Comparison of ENCODE assay signal across 1 cellular context in genomic region chr12:50419112-50419909, GRCh38.
TF ChIP-seq lines count a peak whose summit lies in the region.

No MANE protein-coding gene starts in this region.

TF ChIP-seq in HepG2, 621 proteins besides CTCF, POLR2A, EP300 and RAD21:
- TF ChIP-seq ZNF282 (IDR thresholded peaks at IDR 0.05; ENCODE audit: partially characterized antibody) (no peak), ZNF446 (CRISPR knock-in tag; IDR thresholded peaks at IDR 0.05) (no peak), ZNF773 (CRISPR knock-in tag; IDR thresholded peaks at IDR 0.05; ENCODE audit: borderline replicate concordance) (no peak), ZMYM3 (CRISPR knock-in tag; IDR thresholded peaks at IDR 0.05) (no peak), ZNF121 (CRISPR knock-in tag; IDR thresholded peaks at IDR 0.05) (peak; percentile 57; the same call in 1 of the 2 replicates), SRSF1 (optimal IDR thresholded peaks at IDR 0.05; ENCODE audit: low read depth, low read length) (no peak)
